Comparison of ENCODE assay signal across 1 cellular context in genomic region chr7:155202106-155202871, GRCh38.
TF ChIP-seq lines count a peak whose summit lies in the region.

No MANE protein-coding gene starts in this region.

TF ChIP-seq in SK-N-SH, 30 proteins besides CTCF, POLR2A, EP300 and RAD21:
- TF ChIP-seq MAX (IDR thresholded peaks at IDR 0.05; ENCODE audit: low read depth) (no peak), ZBTB33 (IDR thresholded peaks at IDR 0.05; ENCODE audit: borderline replicate concordance, low read depth) (no peak), TEAD4 (IDR thresholded peaks at IDR 0.05; ENCODE audit: borderline replicate concordance, insufficient read depth) (no peak), TCF12 (IDR thresholded peaks at IDR 0.05) (no peak), CHD2 (IDR thresholded peaks at IDR 0.05; ENCODE audit: low read length, partially characterized antibody) (no peak), GABPA (IDR thresholded peaks at IDR 0.05; ENCODE audit: low read depth) (no peak), EZH2phosphoT487 (IDR thresholded peaks at IDR 0.05; ENCODE audit: borderline replicate concordance, low read depth) (no peak), FOSL2 (IDR thresholded peaks at IDR 0.05; ENCODE audit: borderline replicate concordance, low read depth) (no peak), RFX5 (IDR thresholded peaks at IDR 0.05; ENCODE audit: low read length) (no peak), GATA2 (CRISPR knock-in tag; IDR thresholded peaks at IDR 0.05) (no peak), POLR2AphosphoS5 (IDR thresholded peaks at IDR 0.05; ENCODE audit: low read depth, low read length) (no peak), FOXJ3 (CRISPR knock-in tag; IDR thresholded peaks at IDR 0.05) (no peak), MEF2A (IDR thresholded peaks at IDR 0.05; ENCODE audit: borderline replicate concordance, low read depth) (no peak), NFIC (IDR thresholded peaks at IDR 0.05; ENCODE audit: borderline replicate concordance) (no peak), YY1 (IDR thresholded peaks at IDR 0.05; ENCODE audit: low read depth) (no peak), RXRA (IDR thresholded peaks at IDR 0.05; ENCODE audit: borderline replicate concordance, low read depth) (no peak), RCOR1 (IDR thresholded peaks at IDR 0.05; ENCODE audit: low read length) (no peak), JUND (IDR thresholded peaks at IDR 0.05) (no peak)
TF ChIP-seq in SK-N-SH: peak in this region for 0.
